21 cellular contexts compared by ENCODE assay signal in genomic region chr20:36255445-36255844, GRCh38.
"Had no signal": no experiment of that assay in that cellular context is flagged by ENCODE, and none has a peak within 500 bp of the region (broad histone marks: within the 10 kb centered on the region; RNA-seq: fewer than 3 reads in every experiment).

No MANE protein-coding gene starts in this region.

- H3K4me3 ChIP-seq: K562 had no signal

- H3K9me3 Mint-ChIP-seq: IgD-negative memory B cell had no signal

- H3K36me3 Mint-ChIP-seq: IgD-negative memory B cell had no signal

- H3K27me3 Mint-ChIP-seq: IgD-negative memory B cell had no signal

- H3K27ac ChIP-seq: KMS-11 had no signal

- DNase-seq: Kasumi-1, MM.1S, NCI-H1092 treated with DMSO at 0.1 percent for 48 hours, NCI-H1436, NCI-H187, NCI-H2029, NCI-H2081 treated with DMSO at 0.1 percent for 48 hours, NCI-H2171, NCI-H226, NCI-H446, NCI-H510A, NCI-H524 treated with DMSO at 0.1 percent for 48 hours, NCI-H69, NCI-H774, RPMI8226, SHP77, SK-N-SH had no signal

- ATAC-seq: HepG2, K562 had no signal

- H3K9me3 ChIP-seq: SK-N-SH had no signal

- H3K4me3 Mint-ChIP-seq: IgD-negative memory B cell had no signal

- H3K27ac Mint-ChIP-seq: IgD-negative memory B cell had no signal
